10 cellular contexts compared by ENCODE assay signal in the genomic region with DNA sequence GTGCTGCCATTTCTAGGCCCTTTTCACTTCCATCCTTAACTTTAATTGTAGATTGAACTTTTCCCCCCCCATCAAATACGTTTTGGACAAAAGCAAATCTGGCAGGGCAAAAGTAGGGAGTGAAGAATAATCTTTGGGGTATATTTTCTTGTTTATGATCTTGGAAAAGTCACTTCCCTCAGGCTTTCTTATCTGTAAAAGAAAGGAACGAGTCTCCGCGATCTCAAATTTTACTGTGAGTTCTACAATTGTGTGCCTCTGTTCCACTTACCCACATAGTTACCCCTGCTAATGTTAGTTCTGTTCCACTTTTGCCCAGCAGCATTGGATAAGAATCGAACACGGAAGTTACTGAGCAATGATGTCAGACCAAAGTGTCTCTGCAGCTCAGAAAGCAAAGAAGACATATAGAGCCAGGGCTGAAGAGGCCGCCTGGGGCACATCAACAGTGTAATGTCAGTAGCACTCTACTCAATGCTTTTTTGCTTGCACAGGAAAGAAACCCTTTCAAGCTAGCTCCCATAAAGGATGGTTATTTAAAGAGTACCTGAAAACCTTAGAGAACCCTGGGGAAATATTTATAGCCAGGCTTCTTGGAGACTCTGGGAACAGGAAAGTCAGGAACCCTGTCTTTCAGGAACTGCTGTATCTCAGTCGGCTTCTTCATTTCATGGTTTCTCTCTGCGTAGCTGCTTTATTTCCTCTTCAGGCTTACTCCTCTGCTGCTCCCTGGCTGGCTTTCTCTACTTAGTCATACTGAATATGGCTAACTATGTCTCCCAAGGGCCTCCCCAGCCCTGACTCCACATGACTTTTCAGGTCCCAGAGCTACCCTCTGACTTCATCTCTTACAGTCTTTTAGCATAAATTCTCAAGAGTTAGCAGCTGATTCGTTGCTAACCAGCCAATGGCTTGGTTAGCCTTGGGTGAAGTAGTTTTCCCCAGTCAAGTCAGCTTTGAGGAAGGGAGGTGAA.
A peak's percentile ranks its signal among the peaks of the same experiment; 100 is the strongest.
DNase-seq lines count a peak whose midpoint lies in the region; ATAC-seq lines count a peak whose summit lies in the region.
"Had no signal": no experiment of that assay in that cellular context is flagged by ENCODE, and none has a peak within 500 bp of the region (broad histone marks: within the 10 kb centered on the region; RNA-seq: fewer than 3 reads in every experiment).

No MANE protein-coding gene starts in this region.

- no peaks in the 10 kb centered on the region for H3K9me3 Mint-ChIP-seq in activated CD4-positive, alpha-beta memory T cell treated with anti-CD3 and anti-CD28 coated beads for 36 hours

- DNase-seq in T1000 (lab: John Stamatoyannopoulos, UW) = peak; percentile 15
- peak; percentile 8 for DNase-seq in midbrain (lab: John Stamatoyannopoulos, UW)
- no peak for DNase-seq in middle frontal gyrus (ENCODE audit: extremely low spot score, low spot score)
- DNase-seq in activated CD4-positive, alpha-beta T cell treated with anti-CD3 and anti-CD28 coated beads for 48 hours = no peak
- DNase-seq in occipital lobe (lab: John Stamatoyannopoulos, UW) = no peak
- DNase-seq in activated CD4-positive, alpha-beta memory T cell treated with anti-CD3 and anti-CD28 coated beads for 36 hours = no peak
- DNase-seq: activated T-cell treated with anti-CD3 and anti-CD28 coated beads, Interleukin-2, amount 50 U/mL, for 1 hour; NCI-H187 had no signal

- H3K4me1 Mint-ChIP-seq in activated CD4-positive, alpha-beta memory T cell treated with anti-CD3 and anti-CD28 coated beads for 36 hours (ENCODE audit: low read depth) = no peaks in the 10 kb centered on the region

- H3K27me3 Mint-ChIP-seq in activated CD4-positive, alpha-beta memory T cell treated with anti-CD3 and anti-CD28 coated beads for 36 hours = no peaks in the 10 kb centered on the region

- ATAC-seq in GM18909 (IDR thresholded peaks at IDR 0.05; ENCODE audit: poor library complexity, unreplicated experiment) = peak; percentile 77
- ATAC-seq in HG02763 (IDR thresholded peaks at IDR 0.05; ENCODE audit: unreplicated experiment) = peak; percentile 74

- H3K4me3 Mint-ChIP-seq in activated CD4-positive, alpha-beta memory T cell treated with anti-CD3 and anti-CD28 coated beads for 36 hours = no peak overlapping the region

- H3K27ac Mint-ChIP-seq in activated CD4-positive, alpha-beta memory T cell treated with anti-CD3 and anti-CD28 coated beads for 36 hours = no peak overlapping the region

- no peaks in the 10 kb centered on the region for H3K36me3 Mint-ChIP-seq in activated CD4-positive, alpha-beta memory T cell treated with anti-CD3 and anti-CD28 coated beads for 36 hours

- CTCF ChIA-PET in activated CD4-positive, alpha-beta memory T cell treated with anti-CD3 and anti-CD28 coated beads for 36 hours (lab: Charles Lee) = no interaction called here

- POLR2A ChIA-PET in activated CD4-positive, alpha-beta memory T cell treated with anti-CD3 and anti-CD28 coated beads for 36 hours (lab: Charles Lee) = no interaction called here

- intact Hi-C loops in activated CD4-positive, alpha-beta memory T cell treated with anti-CD3 and anti-CD28 coated beads for 36 hours (cut with micrococcal nuclease) = no loop called here

Comparison
In these comparisons a context has a peak if more than half of its experiments do, and no peak if none do; other contexts are left out.
1. DNase-seq: peak in T1000 (single experiment) and midbrain (single experiment); none in middle frontal gyrus (single experiment), activated CD4-positive, alpha-beta T cell treated with anti-CD3 and anti-CD28 coated beads for 48 hours (single experiment), occipital lobe (single experiment) and activated CD4-positive, alpha-beta memory T cell treated with anti-CD3 and anti-CD28 coated beads for 36 hours (single experiment).